In the genomic region with DNA sequence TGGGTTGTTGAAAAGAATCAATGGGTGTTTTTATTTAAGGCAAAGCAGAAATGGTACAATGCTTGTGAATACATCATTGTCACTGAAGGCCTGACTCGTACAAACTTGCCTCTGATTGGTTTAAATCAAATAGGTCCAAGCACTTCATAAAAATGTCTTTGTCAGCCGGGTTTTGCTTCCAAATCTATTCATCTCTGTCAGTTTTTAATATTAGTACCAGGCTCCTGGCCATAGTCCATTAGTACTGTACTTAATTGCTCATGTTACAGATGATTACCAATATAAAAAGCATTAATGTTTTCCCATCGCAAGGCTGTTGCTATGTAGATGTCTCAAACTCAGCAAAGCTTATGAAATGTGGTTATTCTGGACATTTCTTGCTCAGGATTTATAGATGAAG, we compare ENCODE assay signal across 12 cellular contexts.
DNase-seq lines count a peak whose midpoint lies in the region; TF ChIP-seq lines count a peak whose summit lies in the region.
"Had no signal": no experiment of that assay in that cellular context is flagged by ENCODE, and none has a peak within 500 bp of the region (broad histone marks: within the 10 kb centered on the region; RNA-seq: fewer than 3 reads in every experiment).

No MANE protein-coding gene starts in this region.

- peaks cover 58% of the 10 kb centered on the region for H3K36me3 Mint-ChIP-seq in chondrocyte (ENCODE audit: low read depth)
- peaks cover 71% of the 10 kb centered on the region for H3K36me3 Mint-ChIP-seq in osteocyte (ENCODE audit: unreplicated experiment)

- TF ChIP-seq CTCF in chondrocyte (IDR thresholded peaks at IDR 0.05), result no peak
- TF ChIP-seq CTCF in osteocyte (IDR thresholded peaks at IDR 0.05), result no peak

- H3K27me3 Mint-ChIP-seq in chondrocyte (ENCODE audit: low read depth) (no peaks in the 10 kb centered on the region), osteocyte (ENCODE audit: unreplicated experiment) (no peaks in the 10 kb centered on the region)

- H3K4me3 Mint-ChIP-seq in chondrocyte (ENCODE audit: unreplicated experiment), result no peak overlapping the region
- no peak overlapping the region for H3K4me3 Mint-ChIP-seq in osteocyte (ENCODE audit: unreplicated experiment)

- H3K27ac Mint-ChIP-seq in chondrocyte (ENCODE audit: unreplicated experiment) (peak overlapping the region; percentile 62), osteocyte (ENCODE audit: unreplicated experiment) (peak overlapping the region; percentile 57)

- H3K9me3 Mint-ChIP-seq in chondrocyte (ENCODE audit: low read depth) (no peaks in the 10 kb centered on the region), osteocyte (ENCODE audit: unreplicated experiment) (no peaks in the 10 kb centered on the region)

- H3K4me1 Mint-ChIP-seq in chondrocyte (ENCODE audit: low read depth), result peaks cover 84% of the 10 kb centered on the region
- H3K4me1 Mint-ChIP-seq in osteocyte (ENCODE audit: unreplicated experiment), result peaks cover 84% of the 10 kb centered on the region

- POLR2A ChIA-PET in HEK293T (lab: Yijun Ruan, JAX), result no interaction called here

- CTCF ChIA-PET in HEK293T (lab: Yijun Ruan, JAX), result no interaction called here

- DNase-seq in NCI-H1417 (lab: John Stamatoyannopoulos, UW) (peak in 2 of 3 experiments; percentile 15 to 64), NCI-H1417 treated with DMSO at 0.1 percent for 48 hours (lab: John Stamatoyannopoulos, UW) (no peak), HEK293T (ENCODE audit: extremely low spot score) (no peak), chondrocyte (ENCODE audit: low spot score) (no peak), osteocyte (ENCODE audit: extremely low spot score, unreplicated experiment) (no peak), AG08396 (ENCODE audit: low spot score) (no peak), hepatic stellate cell (ENCODE audit: low spot score) (no peak), NCI-H82 treated with DMSO at 0.1 percent for 48 hours (lab: John Stamatoyannopoulos, UW; ENCODE audit: unreplicated experiment) (no peak)
- DNase-seq: DMS153, H7, NCI-H526 treated with DMSO at 0.1 percent for 48 hours, trophoblast cell had no signal

TF ChIP-seq in HEK293T, 16 proteins besides CTCF, POLR2A, EP300 and RAD21:
- no peak for TF ChIP-seq BHLHE40 (IDR thresholded peaks at IDR 0.05; ENCODE audit: borderline replicate concordance)
- TF ChIP-seq, protein P1, sequence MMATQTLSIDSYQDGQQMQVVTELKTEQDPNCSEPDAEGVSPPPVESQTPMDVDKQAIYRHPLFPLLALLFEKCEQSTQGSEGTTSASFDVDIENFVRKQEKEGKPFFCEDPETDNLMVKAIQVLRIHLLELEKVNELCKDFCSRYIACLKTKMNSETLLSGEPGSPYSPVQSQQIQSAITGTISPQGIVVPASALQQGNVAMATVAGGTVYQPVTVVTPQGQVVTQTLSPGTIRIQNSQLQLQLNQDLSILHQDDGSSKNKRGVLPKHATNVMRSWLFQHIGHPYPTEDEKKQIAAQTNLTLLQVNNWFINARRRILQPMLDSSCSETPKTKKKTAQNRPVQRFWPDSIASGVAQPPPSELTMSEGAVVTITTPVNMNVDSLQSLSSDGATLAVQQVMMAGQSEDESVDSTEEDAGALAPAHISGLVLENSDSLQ (IDR thresholded peaks at IDR 0.05), result 0 out of 2 replicates have a peak, but pooled peaks have one; percentile 17

Comparison
In these comparisons a context has a peak if more than half of its experiments do, and no peak if none do; other contexts are left out.
1. DNase-seq: peak in NCI-H1417 (2 of 3); none in NCI-H1417 treated with DMSO at 0.1 percent for 48 hours (single experiment), HEK293T (single experiment), chondrocyte (single experiment), osteocyte (single experiment), AG08396 (single experiment), hepatic stellate cell (single experiment) and NCI-H82 treated with DMSO at 0.1 percent for 48 hours (single experiment).